Comparison of ENCODE assay signal across 10 cellular contexts in the genomic region with DNA sequence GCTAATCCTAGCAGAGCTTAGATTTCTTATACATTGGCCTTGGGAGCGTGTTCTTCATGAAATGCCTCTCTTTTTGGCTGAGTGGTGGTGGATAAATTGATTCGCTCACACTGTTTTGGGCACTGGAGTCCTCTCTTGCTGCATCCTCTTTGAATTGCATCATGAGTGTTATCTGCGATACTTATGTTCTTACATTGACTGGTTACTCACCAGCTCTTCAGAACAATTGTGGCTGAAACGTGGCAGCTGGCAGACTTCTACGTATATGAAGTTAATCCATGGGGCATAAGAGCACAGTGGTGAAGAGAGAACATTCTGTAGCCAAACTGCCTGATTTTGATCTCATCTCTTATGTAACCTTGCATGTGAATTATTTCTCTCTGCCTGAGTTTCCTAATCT.
DNase-seq lines count a peak whose midpoint lies in the region; ATAC-seq, FAIRE-seq and TF ChIP-seq lines count a peak whose summit lies in the region.
"Had no signal": no experiment of that assay in that cellular context is flagged by ENCODE, and none has a peak within 500 bp of the region (broad histone marks: within the 10 kb centered on the region; RNA-seq: fewer than 3 reads in every experiment).

No MANE protein-coding gene starts in this region.

- no peak for FAIRE-seq in astrocyte (lab: Jason Lieb, UNC)

- H3K27me3 ChIP-seq in astrocyte (ENCODE audit: insufficient read depth, low read length), result no peaks in the 10 kb centered on the region
- H3K27me3 ChIP-seq in testis, result no peaks in the 10 kb centered on the region
- H3K27me3 ChIP-seq in neural progenitor cell, result no peaks in the 10 kb centered on the region

- H3K36me3 Mint-ChIP-seq in activated CD8-positive, alpha-beta T cell treated with anti-CD3 and anti-CD28 coated beads for 36 hours (ENCODE audit: low read depth), result peaks cover 56% of the 10 kb centered on the region
- peaks cover 45% of the 10 kb centered on the region for H3K36me3 Mint-ChIP-seq in activated CD8-positive, alpha-beta T cell treated with anti-CD3 and anti-CD28 coated beads, Interleukin-2, amount 10 ng/mL, durations not matched to agents 7 days and 5 days (ENCODE audit: low read depth)
- H3K36me3 Mint-ChIP-seq in astrocyte (ENCODE audit: low read depth, unreplicated experiment) (peaks cover 3% of the 10 kb centered on the region), glutamatergic neuron (ENCODE audit: unreplicated experiment) (no peaks in the 10 kb centered on the region), neural progenitor cell (peaks cover 2% of the 10 kb centered on the region)

- peaks cover 40% of the 10 kb centered on the region for H3K4me1 Mint-ChIP-seq in activated CD8-positive, alpha-beta T cell treated with anti-CD3 and anti-CD28 coated beads for 36 hours (ENCODE audit: low read depth)
- H3K4me1 Mint-ChIP-seq in activated CD8-positive, alpha-beta T cell treated with anti-CD3 and anti-CD28 coated beads, Interleukin-2, amount 10 ng/mL, durations not matched to agents 7 days and 5 days (ENCODE audit: low read depth), result peaks cover 9% of the 10 kb centered on the region
- peaks cover 25% of the 10 kb centered on the region for H3K4me1 Mint-ChIP-seq in astrocyte (ENCODE audit: low read depth, unreplicated experiment)
- H3K4me1 Mint-ChIP-seq in glutamatergic neuron (ENCODE audit: low read depth, unreplicated experiment), result peaks cover 43% of the 10 kb centered on the region
- peaks cover 22% of the 10 kb centered on the region for H3K4me1 Mint-ChIP-seq in neural progenitor cell

- H3K9me3 Mint-ChIP-seq in activated CD8-positive, alpha-beta T cell treated with anti-CD3 and anti-CD28 coated beads for 36 hours, result no peaks in the 10 kb centered on the region
- H3K9me3 Mint-ChIP-seq in activated CD8-positive, alpha-beta T cell treated with anti-CD3 and anti-CD28 coated beads, Interleukin-2, amount 10 ng/mL, durations not matched to agents 7 days and 5 days (ENCODE audit: insufficient read depth), result no peaks in the 10 kb centered on the region
- no peaks in the 10 kb centered on the region for H3K9me3 Mint-ChIP-seq in astrocyte (ENCODE audit: unreplicated experiment)
- no peaks in the 10 kb centered on the region for H3K9me3 Mint-ChIP-seq in glutamatergic neuron (ENCODE audit: unreplicated experiment)
- no peaks in the 10 kb centered on the region for H3K9me3 Mint-ChIP-seq in neural progenitor cell

- H3K9me3 ChIP-seq in astrocyte (ENCODE audit: insufficient read depth, low read depth, low read length) (no peaks in the 10 kb centered on the region), testis (no peaks in the 10 kb centered on the region), neural progenitor cell (ENCODE audit: low read depth) (no peaks in the 10 kb centered on the region)

- H4K20me1 ChIP-seq in astrocyte (ENCODE audit: insufficient read depth, low read length) (no peaks in the 10 kb centered on the region), neural progenitor cell (ENCODE audit: low read depth) (no peaks in the 10 kb centered on the region)

- no peak for ATAC-seq in activated CD8-positive, alpha-beta T cell treated with anti-CD3 and anti-CD28 coated beads for 36 hours
- no peak for ATAC-seq in activated CD8-positive, alpha-beta T cell treated with anti-CD3 and anti-CD28 coated beads, Interleukin-2, amount 10 ng/mL, durations not matched to agents 7 days and 5 days
- ATAC-seq: HCT116 had no signal

- no peak for TF ChIP-seq CTCF in activated CD8-positive, alpha-beta T cell treated with anti-CD3 and anti-CD28 coated beads for 36 hours (IDR thresholded peaks at IDR 0.05)
- TF ChIP-seq CTCF in astrocyte (IDR thresholded peaks at IDR 0.05; ENCODE audit: insufficient read depth, low read depth, low read length) (no peak), testis (IDR thresholded peaks at IDR 0.05) (no peak), glutamatergic neuron (IDR thresholded peaks at IDR 0.05; ENCODE audit: partially characterized antibody, unreplicated experiment) (no peak), neural progenitor cell (IDR thresholded peaks at IDR 0.05) (no peak)

- no peak for TF ChIP-seq POLR2A in testis (IDR thresholded peaks at IDR 0.05)

- CTCF ChIA-PET in activated CD8-positive, alpha-beta T cell treated with anti-CD3 and anti-CD28 coated beads for 36 hours (lab: Charles Lee), result no interaction called here
- CTCF ChIA-PET in activated CD8-positive, alpha-beta T cell treated with anti-CD3 and anti-CD28 coated beads, Interleukin-2, amount 10 ng/mL, durations not matched to agents 7 days and 5 days (lab: Charles Lee), result interaction anchor here (1.6 kb wide), 1 partner anchor 14 kb away, joined by 6 read pairs; no protein-coding TSS in a partner anchor

- peak overlapping the region; percentile 53 for H3K27ac Mint-ChIP-seq in activated CD8-positive, alpha-beta T cell treated with anti-CD3 and anti-CD28 coated beads for 36 hours
- no peak overlapping the region for H3K27ac Mint-ChIP-seq in activated CD8-positive, alpha-beta T cell treated with anti-CD3 and anti-CD28 coated beads, Interleukin-2, amount 10 ng/mL, durations not matched to agents 7 days and 5 days
- H3K27ac Mint-ChIP-seq in astrocyte (ENCODE audit: unreplicated experiment) (no peak overlapping the region), glutamatergic neuron (ENCODE audit: unreplicated experiment) (no peak overlapping the region), neural progenitor cell (no peak overlapping the region)

- WGBS in testis, 2 donors, result 65 to 74% methylated on average over 5 of the region's 5 CpGs

- no peak overlapping the region for H3K4me2 ChIP-seq in astrocyte (ENCODE audit: low read length)
- H3K4me2 ChIP-seq in neural progenitor cell, result no peak overlapping the region

- H3K27me3 Mint-ChIP-seq in activated CD8-positive, alpha-beta T cell treated with anti-CD3 and anti-CD28 coated beads for 36 hours, result no peaks in the 10 kb centered on the region
- no peaks in the 10 kb centered on the region for H3K27me3 Mint-ChIP-seq in activated CD8-positive, alpha-beta T cell treated with anti-CD3 and anti-CD28 coated beads, Interleukin-2, amount 10 ng/mL, durations not matched to agents 7 days and 5 days (ENCODE audit: low read depth)
- no peaks in the 10 kb centered on the region for H3K27me3 Mint-ChIP-seq in astrocyte (ENCODE audit: low read depth, unreplicated experiment)
- H3K27me3 Mint-ChIP-seq in glutamatergic neuron (ENCODE audit: unreplicated experiment), result no peaks in the 10 kb centered on the region
- H3K27me3 Mint-ChIP-seq in neural progenitor cell (ENCODE audit: insufficient read depth, low read depth), result peaks cover 4% of the 10 kb centered on the region

- H3K4me3 Mint-ChIP-seq in activated CD8-positive, alpha-beta T cell treated with anti-CD3 and anti-CD28 coated beads for 36 hours, result no peak overlapping the region
- H3K4me3 Mint-ChIP-seq in activated CD8-positive, alpha-beta T cell treated with anti-CD3 and anti-CD28 coated beads, Interleukin-2, amount 10 ng/mL, durations not matched to agents 7 days and 5 days, result no peak overlapping the region
- no peak overlapping the region for H3K4me3 Mint-ChIP-seq in astrocyte (ENCODE audit: unreplicated experiment)
- no peak overlapping the region for H3K4me3 Mint-ChIP-seq in glutamatergic neuron (ENCODE audit: unreplicated experiment)
- no peak overlapping the region for H3K4me3 Mint-ChIP-seq in neural progenitor cell

- H3K79me2 ChIP-seq in astrocyte (ENCODE audit: insufficient read depth, low read length) (no peaks in the 10 kb centered on the region), neural progenitor cell (ENCODE audit: low read depth) (no peaks in the 10 kb centered on the region)

- H3K4me3 ChIP-seq in astrocyte (ENCODE audit: insufficient read depth, low read depth, low read length) (no peak overlapping the region), testis (no peak overlapping the region), neural progenitor cell (no peak overlapping the region)

- H3F3A ChIP-seq in neural progenitor cell (ENCODE audit: low read depth), result no peaks in the 10 kb centered on the region

- POLR2A ChIA-PET in activated CD8-positive, alpha-beta T cell treated with anti-CD3 and anti-CD28 coated beads for 36 hours (lab: Charles Lee), result interaction anchor here (1.1 kb wide), 1 partner anchor 175 kb away, joined by 3 read pairs; no protein-coding TSS in a partner anchor
- POLR2A ChIA-PET in activated CD8-positive, alpha-beta T cell treated with anti-CD3 and anti-CD28 coated beads, Interleukin-2, amount 10 ng/mL, durations not matched to agents 7 days and 5 days (lab: Charles Lee), result interaction anchor here (1.2 kb wide), 1 partner anchor 16 kb away, joined by 3 read pairs; no protein-coding TSS in a partner anchor

- peak; percentile 26 for DNase-seq in activated CD8-positive, alpha-beta T cell treated with anti-CD3 and anti-CD28 coated beads for 36 hours
- DNase-seq in activated CD8-positive, alpha-beta T cell treated with anti-CD3 and anti-CD28 coated beads, Interleukin-2, amount 10 ng/mL, durations not matched to agents 7 days and 5 days, result no peak
- DNase-seq in astrocyte (ENCODE audit: low read depth) (peak; percentile 69), iris pigment epithelial cell (ENCODE audit: low read depth) (peak; percentile 94), testis (peak; percentile 37), DMS 273 (lab: John Stamatoyannopoulos, UW; ENCODE audit: unreplicated experiment) (no peak), glutamatergic neuron (no peak), neural progenitor cell (ENCODE audit: low spot score) (no peak)
- DNase-seq: C1 segment of cervical spinal cord had no signal

- intact Hi-C loops in activated CD8-positive, alpha-beta T cell treated with anti-CD3 and anti-CD28 coated beads for 36 hours (cut with micrococcal nuclease), result loop anchor here (5.0 kb wide), 1 partner anchor 43 kb away; no protein-coding TSS in a partner anchor
- intact Hi-C loops in testis (cut with DNase I; ENCODE audit: low total_unique reads), result no loop called here

- H2AFZ ChIP-seq in astrocyte (ENCODE audit: low read depth, low read length) (no peak overlapping the region), neural progenitor cell (replicated peaks) (no peak overlapping the region)

- H3K36me3 ChIP-seq in astrocyte (ENCODE audit: insufficient read depth, low read length) (no peaks in the 10 kb centered on the region), testis (ENCODE audit: low read depth, missing control alignments) (no peaks in the 10 kb centered on the region), neural progenitor cell (no peaks in the 10 kb centered on the region)

- H3K4me1 ChIP-seq in astrocyte (ENCODE audit: insufficient read depth, low read length) (peaks cover 16% of the 10 kb centered on the region), testis (peaks cover 45% of the 10 kb centered on the region), neural progenitor cell (no peaks in the 10 kb centered on the region)

- H3K9ac ChIP-seq in astrocyte (ENCODE audit: low read length) (no peak overlapping the region), neural progenitor cell (no peak overlapping the region)

- no peak overlapping the region for H3K27ac ChIP-seq in astrocyte (ENCODE audit: low read depth, low read length)
- peak overlapping the region; percentile 22 to 68 for H3K27ac ChIP-seq in testis
- H3K27ac ChIP-seq in neural progenitor cell, result no peak overlapping the region

Comparison
In these comparisons a context has a peak if more than half of its experiments do, and no peak if none do; other contexts are left out.
1. DNase-seq: peak in activated CD8-positive, alpha-beta T cell treated with anti-CD3 and anti-CD28 coated beads for 36 hours (single experiment), astrocyte (single experiment), iris pigment epithelial cell (single experiment) and testis (single experiment); none in activated CD8-positive, alpha-beta T cell treated with anti-CD3 and anti-CD28 coated beads, Interleukin-2, amount 10 ng/mL, durations not matched to agents 7 days and 5 days (single experiment), DMS 273 (single experiment), glutamatergic neuron (single experiment) and neural progenitor cell (single experiment).
2. H3K27ac ChIP-seq: peak in testis (2 of 2); none in astrocyte (single experiment) and neural progenitor cell (single experiment).